In the genomic region with DNA sequence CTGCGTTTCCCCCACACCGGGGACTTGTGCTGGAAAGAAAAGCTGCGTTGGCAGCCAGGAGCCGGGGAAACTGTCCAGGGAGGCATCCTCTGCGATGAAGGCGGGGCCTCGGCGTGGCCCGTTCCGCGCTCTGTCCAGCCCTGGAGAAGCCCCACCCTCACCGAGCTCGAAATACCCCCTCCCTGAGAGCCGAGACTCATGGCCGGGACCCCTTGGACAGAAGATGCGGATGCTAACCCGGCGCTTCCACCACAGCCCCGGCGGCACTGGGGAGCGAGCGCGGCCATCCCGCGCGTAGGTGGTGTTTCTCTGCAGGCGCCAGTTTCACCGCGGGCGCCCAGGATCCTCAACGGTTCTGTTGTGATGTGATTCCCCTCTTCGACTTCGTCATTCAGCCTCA, we compare ENCODE assay signal across 1 cellular context.
TF ChIP-seq lines count a peak whose summit lies in the region.

No MANE protein-coding gene starts in this region.

TF ChIP-seq in WTC11, 78 proteins besides CTCF, POLR2A, EP300 and RAD21 (continued from another document):
- TF ChIP-seq, protein P1, sequence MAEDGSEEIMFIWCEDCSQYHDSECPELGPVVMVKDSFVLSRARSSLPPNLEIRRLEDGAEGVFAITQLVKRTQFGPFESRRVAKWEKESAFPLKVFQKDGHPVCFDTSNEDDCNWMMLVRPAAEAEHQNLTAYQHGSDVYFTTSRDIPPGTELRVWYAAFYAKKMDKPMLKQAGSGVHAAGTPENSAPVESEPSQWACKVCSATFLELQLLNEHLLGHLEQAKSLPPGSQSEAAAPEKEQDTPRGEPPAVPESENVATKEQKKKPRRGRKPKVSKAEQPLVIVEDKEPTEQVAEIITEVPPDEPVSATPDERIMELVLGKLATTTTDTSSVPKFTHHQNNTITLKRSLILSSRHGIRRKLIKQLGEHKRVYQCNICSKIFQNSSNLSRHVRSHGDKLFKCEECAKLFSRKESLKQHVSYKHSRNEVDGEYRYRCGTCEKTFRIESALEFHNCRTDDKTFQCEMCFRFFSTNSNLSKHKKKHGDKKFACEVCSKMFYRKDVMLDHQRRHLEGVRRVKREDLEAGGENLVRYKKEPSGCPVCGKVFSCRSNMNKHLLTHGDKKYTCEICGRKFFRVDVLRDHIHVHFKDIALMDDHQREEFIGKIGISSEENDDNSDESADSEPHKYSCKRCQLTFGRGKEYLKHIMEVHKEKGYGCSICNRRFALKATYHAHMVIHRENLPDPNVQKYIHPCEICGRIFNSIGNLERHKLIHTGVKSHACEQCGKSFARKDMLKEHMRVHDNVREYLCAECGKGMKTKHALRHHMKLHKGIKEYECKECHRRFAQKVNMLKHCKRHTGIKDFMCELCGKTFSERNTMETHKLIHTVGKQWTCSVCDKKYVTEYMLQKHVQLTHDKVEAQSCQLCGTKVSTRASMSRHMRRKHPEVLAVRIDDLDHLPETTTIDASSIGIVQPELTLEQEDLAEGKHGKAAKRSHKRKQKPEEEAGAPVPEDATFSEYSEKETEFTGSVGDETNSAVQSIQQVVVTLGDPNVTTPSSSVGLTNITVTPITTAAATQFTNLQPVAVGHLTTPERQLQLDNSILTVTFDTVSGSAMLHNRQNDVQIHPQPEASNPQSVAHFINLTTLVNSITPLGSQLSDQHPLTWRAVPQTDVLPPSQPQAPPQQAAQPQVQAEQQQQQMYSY (CRISPR knock-in tag; IDR thresholded peaks at IDR 0.05) = no peak
- TF ChIP-seq MLX (CRISPR knock-in tag; IDR thresholded peaks at IDR 0.05) = no peak
